In the genomic region with DNA sequence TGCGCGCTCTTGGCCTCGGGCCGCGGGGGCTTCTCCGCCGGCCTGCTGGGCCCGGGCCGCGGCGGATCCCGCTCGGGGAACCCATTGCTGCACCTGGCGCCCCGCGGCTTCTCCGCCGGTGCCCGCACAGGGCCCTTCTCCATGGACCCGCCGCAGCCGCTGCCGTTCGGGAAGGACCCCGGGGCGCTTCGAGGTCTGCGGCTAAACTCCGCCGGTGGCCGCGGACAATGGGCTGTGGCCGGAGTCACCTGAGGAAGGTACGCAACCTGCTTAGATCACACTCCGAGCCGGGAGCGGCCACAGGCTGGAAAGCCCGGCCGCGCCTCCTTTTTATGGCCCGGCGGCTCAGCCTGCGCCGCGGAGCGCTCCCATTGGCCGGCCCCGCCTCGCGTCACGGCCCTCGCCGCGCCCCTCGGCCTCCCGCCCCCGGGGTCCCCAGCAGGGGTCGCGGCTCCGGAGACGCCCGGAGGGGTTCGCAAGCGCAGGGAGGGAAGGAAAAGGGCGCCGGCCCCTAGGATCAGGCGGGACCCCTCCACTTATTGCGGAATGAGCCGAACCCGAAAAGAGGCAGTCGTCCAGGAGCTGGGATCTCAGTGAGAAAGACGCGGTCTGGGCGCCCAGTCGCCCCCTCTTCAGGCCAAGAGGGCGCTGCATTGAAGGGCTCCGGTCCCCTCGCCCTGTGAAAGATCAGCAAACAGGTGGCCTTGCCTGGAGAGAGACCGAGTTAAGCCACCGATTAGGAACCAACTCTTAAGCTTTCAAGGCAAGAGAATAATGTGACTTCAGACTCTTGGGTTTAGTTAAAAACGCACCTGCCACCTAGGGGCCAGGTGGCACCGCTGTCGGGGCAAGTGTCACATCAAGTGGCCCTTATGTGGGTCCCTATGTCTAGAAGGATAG, we compare ENCODE assay signal across 1 cellular context.
A peak's percentile ranks its signal among the peaks of the same experiment; 100 is the strongest.
TF ChIP-seq lines count a peak whose summit lies in the region.

A gene with protein sequence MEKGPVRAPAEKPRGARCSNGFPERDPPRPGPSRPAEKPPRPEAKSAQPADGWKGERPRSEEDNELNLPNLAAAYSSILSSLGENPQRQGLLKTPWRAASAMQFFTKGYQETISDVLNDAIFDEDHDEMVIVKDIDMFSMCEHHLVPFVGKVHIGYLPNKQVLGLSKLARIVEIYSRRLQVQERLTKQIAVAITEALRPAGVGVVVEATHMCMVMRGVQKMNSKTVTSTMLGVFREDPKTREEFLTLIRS (minus strand): TSS at position 306 of the 900 bp plus-strand sequence. CDS start 163 bp downstream, at position 143.

TF ChIP-seq in HepG2, 621 proteins besides CTCF, POLR2A, EP300 and RAD21 (continued from another document and continues in another):
- TF ChIP-seq TGIF2 (CRISPR knock-in tag; IDR thresholded peaks at IDR 0.05) = 0 out of 2 replicates have a peak, but pooled peaks have one; percentile 3
- no peak for TF ChIP-seq MATR3 (CRISPR knock-in tag; IDR thresholded peaks at IDR 0.05)
- TF ChIP-seq CC2D1A (CRISPR knock-in tag; IDR thresholded peaks at IDR 0.05) = 0 out of 2 replicates have a peak, but pooled peaks have one; percentile 66
- TF ChIP-seq ZNF816 (CRISPR knock-in tag; IDR thresholded peaks at IDR 0.05; ENCODE audit: borderline replicate concordance) = no peak; the same call in none of the 2 replicates
- TF ChIP-seq ZNF431 (CRISPR knock-in tag; IDR thresholded peaks at IDR 0.05; ENCODE audit: borderline replicate concordance, low read depth) = 0 out of 2 replicates have a peak, but pooled peaks have one; percentile 50
- peak; percentile 80 for TF ChIP-seq ZBTB7B (CRISPR knock-in tag; IDR thresholded peaks at IDR 0.05)
- TF ChIP-seq, protein P1, sequence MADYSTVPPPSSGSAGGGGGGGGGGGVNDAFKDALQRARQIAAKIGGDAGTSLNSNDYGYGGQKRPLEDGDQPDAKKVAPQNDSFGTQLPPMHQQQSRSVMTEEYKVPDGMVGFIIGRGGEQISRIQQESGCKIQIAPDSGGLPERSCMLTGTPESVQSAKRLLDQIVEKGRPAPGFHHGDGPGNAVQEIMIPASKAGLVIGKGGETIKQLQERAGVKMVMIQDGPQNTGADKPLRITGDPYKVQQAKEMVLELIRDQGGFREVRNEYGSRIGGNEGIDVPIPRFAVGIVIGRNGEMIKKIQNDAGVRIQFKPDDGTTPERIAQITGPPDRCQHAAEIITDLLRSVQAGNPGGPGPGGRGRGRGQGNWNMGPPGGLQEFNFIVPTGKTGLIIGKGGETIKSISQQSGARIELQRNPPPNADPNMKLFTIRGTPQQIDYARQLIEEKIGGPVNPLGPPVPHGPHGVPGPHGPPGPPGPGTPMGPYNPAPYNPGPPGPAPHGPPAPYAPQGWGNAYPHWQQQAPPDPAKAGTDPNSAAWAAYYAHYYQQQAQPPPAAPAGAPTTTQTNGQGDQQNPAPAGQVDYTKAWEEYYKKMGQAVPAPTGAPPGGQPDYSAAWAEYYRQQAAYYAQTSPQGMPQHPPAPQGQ (CRISPR knock-in tag; IDR thresholded peaks at IDR 0.05; ENCODE audit: borderline replicate concordance) = no peak
- TF ChIP-seq ZNF225 (CRISPR knock-in tag; IDR thresholded peaks at IDR 0.05) = 0 out of 2 replicates have a peak, but pooled peaks have one; percentile 24
- 0 out of 2 replicates have a peak, but pooled peaks have one; percentile 61 for TF ChIP-seq ZNF230 (CRISPR knock-in tag; IDR thresholded peaks at IDR 0.05)
- TF ChIP-seq, protein P2, sequence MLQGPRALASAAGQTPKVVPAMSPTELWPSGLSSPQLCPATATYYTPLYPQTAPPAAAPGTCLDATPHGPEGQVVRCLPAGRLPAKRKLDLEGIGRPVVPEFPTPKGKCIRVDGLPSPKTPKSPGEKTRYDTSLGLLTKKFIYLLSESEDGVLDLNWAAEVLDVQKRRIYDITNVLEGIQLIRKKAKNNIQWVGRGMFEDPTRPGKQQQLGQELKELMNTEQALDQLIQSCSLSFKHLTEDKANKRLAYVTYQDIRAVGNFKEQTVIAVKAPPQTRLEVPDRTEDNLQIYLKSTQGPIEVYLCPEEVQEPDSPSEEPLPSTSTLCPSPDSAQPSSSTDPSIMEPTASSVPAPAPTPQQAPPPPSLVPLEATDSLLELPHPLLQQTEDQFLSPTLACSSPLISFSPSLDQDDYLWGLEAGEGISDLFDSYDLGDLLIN (CRISPR knock-in tag; IDR thresholded peaks at IDR 0.05; ENCODE audit: borderline replicate concordance) = no peak
- TF ChIP-seq, protein P3, sequence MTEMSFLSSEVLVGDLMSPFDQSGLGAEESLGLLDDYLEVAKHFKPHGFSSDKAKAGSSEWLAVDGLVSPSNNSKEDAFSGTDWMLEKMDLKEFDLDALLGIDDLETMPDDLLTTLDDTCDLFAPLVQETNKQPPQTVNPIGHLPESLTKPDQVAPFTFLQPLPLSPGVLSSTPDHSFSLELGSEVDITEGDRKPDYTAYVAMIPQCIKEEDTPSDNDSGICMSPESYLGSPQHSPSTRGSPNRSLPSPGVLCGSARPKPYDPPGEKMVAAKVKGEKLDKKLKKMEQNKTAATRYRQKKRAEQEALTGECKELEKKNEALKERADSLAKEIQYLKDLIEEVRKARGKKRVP (CRISPR knock-in tag; IDR thresholded peaks at IDR 0.05) = no peak; a peak in 1 of 4 replicates
- peak; percentile 86; the same call in 1 of the 2 replicates for TF ChIP-seq ZNF773 (CRISPR knock-in tag; IDR thresholded peaks at IDR 0.05; ENCODE audit: borderline replicate concordance)
- peak; percentile 24; the same call in 1 of the 2 replicates for TF ChIP-seq RXRB (CRISPR knock-in tag; IDR thresholded peaks at IDR 0.05; ENCODE audit: borderline replicate concordance)
- 0 out of 2 replicates have a peak, but pooled peaks have one; percentile 9 for TF ChIP-seq DMAP1 (CRISPR knock-in tag; IDR thresholded peaks at IDR 0.05)
- TF ChIP-seq NFKBIZ (CRISPR knock-in tag; IDR thresholded peaks at IDR 0.05) = no peak
- no peak for TF ChIP-seq ZNF501 (CRISPR knock-in tag; IDR thresholded peaks at IDR 0.05)
- TF ChIP-seq ARNT (IDR thresholded peaks at IDR 0.05) = no peak
- TF ChIP-seq, protein P4, sequence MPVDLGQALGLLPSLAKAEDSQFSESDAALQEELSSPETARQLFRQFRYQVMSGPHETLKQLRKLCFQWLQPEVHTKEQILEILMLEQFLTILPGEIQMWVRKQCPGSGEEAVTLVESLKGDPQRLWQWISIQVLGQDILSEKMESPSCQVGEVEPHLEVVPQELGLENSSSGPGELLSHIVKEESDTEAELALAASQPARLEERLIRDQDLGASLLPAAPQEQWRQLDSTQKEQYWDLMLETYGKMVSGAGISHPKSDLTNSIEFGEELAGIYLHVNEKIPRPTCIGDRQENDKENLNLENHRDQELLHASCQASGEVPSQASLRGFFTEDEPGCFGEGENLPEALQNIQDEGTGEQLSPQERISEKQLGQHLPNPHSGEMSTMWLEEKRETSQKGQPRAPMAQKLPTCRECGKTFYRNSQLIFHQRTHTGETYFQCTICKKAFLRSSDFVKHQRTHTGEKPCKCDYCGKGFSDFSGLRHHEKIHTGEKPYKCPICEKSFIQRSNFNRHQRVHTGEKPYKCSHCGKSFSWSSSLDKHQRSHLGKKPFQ (CRISPR knock-in tag; IDR thresholded peaks at IDR 0.05; ENCODE audit: insufficient replicate concordance) = no peak
- 0 out of 2 replicates have a peak, but pooled peaks have one; percentile 66 for TF ChIP-seq ZNF235 (CRISPR knock-in tag; IDR thresholded peaks at IDR 0.05; ENCODE audit: borderline replicate concordance)
- TF ChIP-seq ZMAT3 (CRISPR knock-in tag; conservative IDR thresholded peaks at IDR 0.05) = no peak
- no peak for TF ChIP-seq MZF1 (CRISPR knock-in tag; IDR thresholded peaks at IDR 0.05; ENCODE audit: borderline replicate concordance)
- TF ChIP-seq ZKSCAN1 (IDR thresholded peaks at IDR 0.05; ENCODE audit: low read length) = no peak
- no peak for TF ChIP-seq CEBPB (IDR thresholded peaks at IDR 0.05; ENCODE audit: borderline replicate concordance, low read depth, low read length)
- no peak for TF ChIP-seq ZNF207 (IDR thresholded peaks at IDR 0.05; ENCODE audit: borderline replicate concordance)
- no peak for TF ChIP-seq ZNF292 (CRISPR knock-in tag; IDR thresholded peaks at IDR 0.05; ENCODE audit: borderline replicate concordance, low read depth)
- TF ChIP-seq ZNF496 (CRISPR knock-in tag; IDR thresholded peaks at IDR 0.05; ENCODE audit: insufficient replicate concordance) = no peak
- TF ChIP-seq, protein P5, sequence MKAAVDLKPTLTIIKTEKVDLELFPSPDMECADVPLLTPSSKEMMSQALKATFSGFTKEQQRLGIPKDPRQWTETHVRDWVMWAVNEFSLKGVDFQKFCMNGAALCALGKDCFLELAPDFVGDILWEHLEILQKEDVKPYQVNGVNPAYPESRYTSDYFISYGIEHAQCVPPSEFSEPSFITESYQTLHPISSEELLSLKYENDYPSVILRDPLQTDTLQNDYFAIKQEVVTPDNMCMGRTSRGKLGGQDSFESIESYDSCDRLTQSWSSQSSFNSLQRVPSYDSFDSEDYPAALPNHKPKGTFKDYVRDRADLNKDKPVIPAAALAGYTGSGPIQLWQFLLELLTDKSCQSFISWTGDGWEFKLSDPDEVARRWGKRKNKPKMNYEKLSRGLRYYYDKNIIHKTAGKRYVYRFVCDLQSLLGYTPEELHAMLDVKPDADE (CRISPR knock-in tag; IDR thresholded peaks at IDR 0.05) = no peak
- TF ChIP-seq ZSCAN12 (CRISPR knock-in tag; IDR thresholded peaks at IDR 0.05) = no peak
- TF ChIP-seq ZNF543 (CRISPR knock-in tag; IDR thresholded peaks at IDR 0.05) = 0 out of 2 replicates have a peak, but pooled peaks have one; percentile 46
- no peak; the same call in 1 of the 2 replicates for TF ChIP-seq RFXANK (CRISPR knock-in tag; IDR thresholded peaks at IDR 0.05)
- TF ChIP-seq ZNF878 (CRISPR knock-in tag; IDR thresholded peaks at IDR 0.05) = no peak
- TF ChIP-seq RNF2 (conservative IDR thresholded peaks at IDR 0.05; ENCODE audit: low read depth) = 0 out of 2 replicates have a peak, but pooled peaks have one; percentile 22
- peak; percentile 57; the same call in 1 of the 2 replicates for TF ChIP-seq ARNTL (CRISPR knock-in tag; IDR thresholded peaks at IDR 0.05)
- TF ChIP-seq SYNCRIP (IDR thresholded peaks at IDR 0.05; ENCODE audit: insufficient read depth, low read depth, low read length) = no peak
- no peak for TF ChIP-seq CCAR2 (optimal IDR thresholded peaks at IDR 0.05; ENCODE audit: low read depth, low read length)
- TF ChIP-seq, protein P6, sequence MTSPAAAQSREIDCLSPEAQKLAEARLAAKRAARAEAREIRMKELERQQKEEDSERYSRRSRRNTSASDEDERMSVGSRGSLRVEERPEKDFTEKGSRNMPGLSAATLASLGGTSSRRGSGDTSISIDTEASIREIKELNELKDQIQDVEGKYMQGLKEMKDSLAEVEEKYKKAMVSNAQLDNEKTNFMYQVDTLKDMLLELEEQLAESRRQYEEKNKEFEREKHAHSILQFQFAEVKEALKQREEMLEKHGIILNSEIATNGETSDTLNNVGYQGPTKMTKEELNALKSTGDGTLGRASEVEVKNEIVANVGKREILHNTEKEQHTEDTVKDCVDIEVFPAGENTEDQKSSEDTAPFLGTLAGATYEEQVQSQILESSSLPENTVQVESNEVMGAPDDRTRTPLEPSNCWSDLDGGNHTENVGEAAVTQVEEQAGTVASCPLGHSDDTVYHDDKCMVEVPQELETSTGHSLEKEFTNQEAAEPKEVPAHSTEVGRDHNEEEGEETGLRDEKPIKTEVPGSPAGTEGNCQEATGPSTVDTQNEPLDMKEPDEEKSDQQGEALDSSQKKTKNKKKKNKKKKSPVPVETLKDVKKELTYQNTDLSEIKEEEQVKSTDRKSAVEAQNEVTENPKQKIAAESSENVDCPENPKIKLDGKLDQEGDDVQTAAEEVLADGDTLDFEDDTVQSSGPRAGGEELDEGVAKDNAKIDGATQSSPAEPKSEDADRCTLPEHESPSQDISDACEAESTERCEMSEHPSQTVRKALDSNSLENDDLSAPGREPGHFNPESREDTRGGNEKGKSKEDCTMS (CRISPR knock-in tag; conservative IDR thresholded peaks at IDR 0.05) = 0 out of 2 replicates have a peak, but pooled peaks have one; percentile 54
- TF ChIP-seq ZNF20 (CRISPR knock-in tag; IDR thresholded peaks at IDR 0.05) = no peak
- TF ChIP-seq ZNF570 (CRISPR knock-in tag; IDR thresholded peaks at IDR 0.05; ENCODE audit: borderline replicate concordance) = no peak; the same call in 1 of the 2 replicates
- TF ChIP-seq, protein P7, sequence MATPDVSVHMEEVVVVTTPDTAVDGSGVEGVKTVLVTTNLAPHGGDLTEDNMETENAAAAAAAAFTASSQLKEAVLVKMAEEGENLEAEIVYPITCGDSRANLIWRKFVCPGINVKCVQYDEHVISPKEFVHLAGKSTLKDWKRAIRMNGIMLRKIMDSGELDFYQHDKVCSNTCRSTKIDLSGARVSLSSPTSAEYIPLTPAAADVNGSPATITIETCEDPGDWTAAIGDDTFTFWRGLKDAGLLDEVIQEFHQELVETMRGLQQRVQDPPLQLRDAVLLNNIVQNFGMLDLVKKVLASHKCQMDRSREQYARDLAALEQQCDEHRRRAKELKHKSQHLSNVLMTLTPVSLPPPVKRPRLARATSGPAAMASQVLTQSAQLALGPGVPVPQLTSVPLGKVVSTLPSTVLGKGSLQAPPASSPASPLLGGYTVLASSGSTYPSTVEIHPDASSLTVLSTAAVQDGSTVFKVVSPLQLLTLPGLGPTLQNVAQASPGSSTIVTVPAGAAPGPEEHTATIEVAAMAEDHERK (CRISPR knock-in tag; IDR thresholded peaks at IDR 0.05; ENCODE audit: low read depth) = no peak
- TF ChIP-seq, protein P8, sequence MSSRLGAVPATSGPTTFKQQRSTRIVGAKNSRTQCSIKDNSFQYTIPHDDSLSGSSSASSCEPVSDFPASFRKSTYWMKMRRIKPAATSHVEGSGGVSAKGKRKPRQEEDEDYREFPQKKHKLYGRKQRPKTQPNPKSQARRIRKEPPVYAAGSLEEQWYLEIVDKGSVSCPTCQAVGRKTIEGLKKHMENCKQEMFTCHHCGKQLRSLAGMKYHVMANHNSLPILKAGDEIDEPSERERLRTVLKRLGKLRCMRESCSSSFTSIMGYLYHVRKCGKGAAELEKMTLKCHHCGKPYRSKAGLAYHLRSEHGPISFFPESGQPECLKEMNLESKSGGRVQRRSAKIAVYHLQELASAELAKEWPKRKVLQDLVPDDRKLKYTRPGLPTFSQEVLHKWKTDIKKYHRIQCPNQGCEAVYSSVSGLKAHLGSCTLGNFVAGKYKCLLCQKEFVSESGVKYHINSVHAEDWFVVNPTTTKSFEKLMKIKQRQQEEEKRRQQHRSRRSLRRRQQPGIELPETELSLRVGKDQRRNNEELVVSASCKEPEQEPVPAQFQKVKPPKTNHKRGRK (CRISPR knock-in tag; IDR thresholded peaks at IDR 0.05) = no peak
- peak; percentile 28 for TF ChIP-seq SKI (IDR thresholded peaks at IDR 0.05; ENCODE audit: partially characterized antibody)
- TF ChIP-seq MXD4 (CRISPR knock-in tag; IDR thresholded peaks at IDR 0.05) = no peak
- no peak for TF ChIP-seq NR3C1 (CRISPR knock-in tag; IDR thresholded peaks at IDR 0.05)
- TF ChIP-seq ZKSCAN8 (CRISPR knock-in tag; IDR thresholded peaks at IDR 0.05; ENCODE audit: borderline replicate concordance) = no peak
- no peak for TF ChIP-seq ZNF775 (CRISPR knock-in tag; IDR thresholded peaks at IDR 0.05; ENCODE audit: borderline replicate concordance)
- no peak for TF ChIP-seq NKX3-1 (CRISPR knock-in tag; IDR thresholded peaks at IDR 0.05)
- no peak for TF ChIP-seq ZNF569 (CRISPR knock-in tag; IDR thresholded peaks at IDR 0.05; ENCODE audit: borderline replicate concordance)
- TF ChIP-seq RXRA (CRISPR knock-in tag; IDR thresholded peaks at IDR 0.05) = 0 out of 2 replicates have a peak, but pooled peaks have one; percentile 10
